ENCODE assay signal across 28 cellular contexts in genomic region chr11:75442161-75442885, GRCh38. TPM values are rescaled to one million over a fixed set of nuclear protein-coding genes. Genes with fewer than 3 reads are reported as not detected.
"Had no signal": no experiment of that assay in that cellular context is flagged by ENCODE, and none has a peak within 500 bp of the region (broad histone marks: within the 10 kb centered on the region; RNA-seq: fewer than 3 reads in every experiment).

No MANE protein-coding gene starts in this region.

- H3K4me2 ChIP-seq: neural progenitor cell, smooth muscle cell had no signal

- H3K27ac ChIP-seq: heart left ventricle, lower lobe of right lung, neural progenitor cell, ovary, prostate gland, right lobe of liver, testis, thyroid gland, transverse colon, upper lobe of right lung had no signal

- H3K4me1 ChIP-seq: neural progenitor cell, prostate gland, right lobe of liver, testis, thyroid gland, transverse colon, upper lobe of right lung had no signal

- H3K9me3 Mint-ChIP-seq: immature natural killer cell; naive thymus-derived CD8-positive, alpha-beta T cell; nephron; neural progenitor cell; stimulated activated memory B cell treated with anti-CD40 and anti-IgM and Interleukin-4, amounts not matched to agents 10 μg/mL and 1 μg/mL and 100 μg/mL, for 72 hours; stimulated activated naive CD8-positive, alpha-beta T cell treated with anti-CD3 and anti-CD28 coated beads, Interleukin-15, amount 100 ng/mL, for 72 hours had no signal

- H3K27ac Mint-ChIP-seq: immature natural killer cell; neural progenitor cell; stimulated activated memory B cell treated with anti-CD40 and anti-IgM and Interleukin-4, amounts not matched to agents 10 μg/mL and 1 μg/mL and 100 μg/mL, for 72 hours; stimulated activated naive CD8-positive, alpha-beta T cell treated with anti-CD3 and anti-CD28 coated beads, Interleukin-15, amount 100 ng/mL, for 72 hours had no signal

- FAIRE-seq: islet of Langerhans, kidney, urothelium cell line had no signal

- H3K9me3 ChIP-seq: heart left ventricle, lower lobe of right lung, ovary, prostate gland, right lobe of liver, testis, thyroid gland, transverse colon, upper lobe of right lung had no signal

- H3K36me3 Mint-ChIP-seq: immature natural killer cell, neural progenitor cell had no signal

- H3K4me3 ChIP-seq: heart left ventricle, lower lobe of right lung, neural progenitor cell, ovary, prostate gland, right lobe of liver, smooth muscle cell, testis, thyroid gland, transverse colon, upper lobe of right lung had no signal

- H3K36me3 ChIP-seq: neural progenitor cell, ovary, prostate gland, right lobe of liver, thyroid gland, transverse colon, upper lobe of right lung had no signal

- H3K4me3 Mint-ChIP-seq: immature natural killer cell; naive thymus-derived CD8-positive, alpha-beta T cell; nephron; neural progenitor cell; stimulated activated memory B cell treated with anti-CD40 and anti-IgM and Interleukin-4, amounts not matched to agents 10 μg/mL and 1 μg/mL and 100 μg/mL, for 72 hours; stimulated activated naive CD8-positive, alpha-beta T cell treated with anti-CD3 and anti-CD28 coated beads, Interleukin-15, amount 100 ng/mL, for 72 hours had no signal

- H3K4me1 Mint-ChIP-seq: immature natural killer cell had no signal

- DNase-seq: immature natural killer cell; kidney; lower lobe of right lung; mammary epithelial cell; mesenchymal stem cell; naive thymus-derived CD8-positive, alpha-beta T cell; ovary; retina; right lobe of liver; stimulated activated CD4-positive, alpha-beta T cell treated with anti-CD3 and anti-CD28 coated beads, Interleukin-1b, Interleukin-23, amount 100 ng/mL, for 48 hours; stimulated activated CD4-positive, alpha-beta T cell treated with anti-CD3 and anti-CD28 coated beads, Interleukin-2, amount 100 ng/mL, for 48 hours; stimulated activated CD4-positive, alpha-beta T cell treated with anti-CD3 and anti-CD28 coated beads, Interleukin-4, amount 100 ng/mL, for 4 hours; stimulated activated CD8-positive, alpha-beta memory T cell treated with anti-CD3 and anti-CD28 coated beads, Interleukin-4, amount 100 ng/mL, for 48 hours; stimulated activated naive CD4-positive, alpha-beta T cell treated with Interleukin-2 at 50 U/mL for 16 hours; stimulated activated naive CD8-positive, alpha-beta T cell treated with anti-CD3 and anti-CD28 coated beads, Interleukin-15, amount 100 ng/mL, for 72 hours; testis; thyroid gland; transverse colon; upper lobe of right lung had no signal

- H3K9ac ChIP-seq: neural progenitor cell had no signal

- H3K27me3 ChIP-seq: heart left ventricle, neural progenitor cell, ovary, right lobe of liver, testis, thyroid gland, transverse colon, upper lobe of right lung had no signal

- H3K27me3 Mint-ChIP-seq: naive thymus-derived CD8-positive, alpha-beta T cell; stimulated activated naive CD8-positive, alpha-beta T cell treated with anti-CD3 and anti-CD28 coated beads, Interleukin-15, amount 100 ng/mL, for 72 hours had no signal

- H2AFZ ChIP-seq: neural progenitor cell had no signal

- ATAC-seq: naive thymus-derived CD8-positive, alpha-beta T cell; stimulated activated memory B cell treated with anti-CD40 and anti-IgM and Interleukin-4, amounts not matched to agents 10 μg/mL and 1 μg/mL and 100 μg/mL, for 72 hours; stimulated activated naive CD8-positive, alpha-beta T cell treated with anti-CD3 and anti-CD28 coated beads, Interleukin-15, amount 100 ng/mL, for 72 hours had no signal

RNA-seq across cellular contexts. Expression of gene KLHL35, which starts 9.3 kb away (rescaled TPM):
- total RNA-seq: left lobe of liver had no signal
